In the genomic region with DNA sequence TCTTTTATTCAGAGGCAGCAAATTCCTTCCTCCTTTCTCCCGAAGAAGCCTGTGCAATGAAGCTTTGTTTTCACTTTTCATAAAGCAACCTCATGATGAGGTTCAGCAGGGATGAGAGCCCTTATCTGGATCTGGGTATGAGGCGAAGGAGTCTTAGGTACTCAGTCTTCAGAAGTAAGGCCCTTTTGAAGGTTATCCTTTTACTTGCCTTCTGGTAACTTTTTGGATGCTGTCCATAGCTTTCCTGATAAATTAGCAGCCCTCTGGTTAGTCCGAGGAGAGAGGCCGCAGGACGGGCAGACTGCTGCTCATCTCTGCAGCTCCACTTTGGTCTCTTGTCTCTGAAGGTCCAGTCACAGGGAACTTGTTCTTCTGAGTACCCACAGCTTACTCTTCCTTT, we compare ENCODE assay signal across 9 cellular contexts.
DNase-seq lines count a peak whose midpoint lies in the region.
"Had no signal": no experiment of that assay in that cellular context is flagged by ENCODE, and none has a peak within 500 bp of the region (broad histone marks: within the 10 kb centered on the region; RNA-seq: fewer than 3 reads in every experiment).

No MANE protein-coding gene starts in this region.

- in situ Hi-C loops in ACHN (cut with HindIII; ENCODE audit: low pct_ligation_motif_present, low pct_unique_long_range_greater_than_20kb, low sequenced_read_pairs), result no loop called here

- H3K27ac ChIP-seq in KOPT-K1 (ENCODE audit: low read depth, low read length, poor library complexity, severe bottlenecking) (peak overlapping the region; percentile 76), muscle layer of colon (ENCODE audit: low read depth, low read length) (peak overlapping the region; percentile 94)
- H3K27ac ChIP-seq: SK-N-MC had no signal

- H3K9me3 ChIP-seq in KOPT-K1 (ENCODE audit: insufficient read depth, low read length, poor library complexity, severe bottlenecking), result no peaks in the 10 kb centered on the region
- H3K9me3 ChIP-seq in muscle layer of colon (ENCODE audit: low read length), result no peaks in the 10 kb centered on the region

- peak overlapping the region; percentile 22 for H3K9ac ChIP-seq in muscle layer of colon (ENCODE audit: low read length)

- H3K27me3 ChIP-seq in muscle layer of colon (ENCODE audit: control insufficient read depth in 1 of 2, insufficient read depth in 2 of 2, low read length in 2 of 2), result no peaks in the 10 kb centered on the region

- H3K9me3 Mint-ChIP-seq in dendritic cell treated with granulocyte-macrophage colony-stimulating factor and Interleukin-4, amounts not matched to agents 40 ng/mL and 50 ng/mL, for 4 days, result no peaks in the 10 kb centered on the region

- H3K36me3 Mint-ChIP-seq in dendritic cell treated with granulocyte-macrophage colony-stimulating factor and Interleukin-4, amounts not matched to agents 40 ng/mL and 50 ng/mL, for 4 days (ENCODE audit: low read depth), result peaks cover 20% of the 10 kb centered on the region

- peak overlapping the region; percentile 41 to 69 for H3K4me3 ChIP-seq in muscle layer of colon (ENCODE audit: low read depth in 1 of 2, low read length in 2 of 2)
- H3K4me3 ChIP-seq: SK-N-MC had no signal

- H3K4me3 Mint-ChIP-seq in dendritic cell treated with granulocyte-macrophage colony-stimulating factor and Interleukin-4, amounts not matched to agents 40 ng/mL and 50 ng/mL, for 4 days, result peak overlapping the region; percentile 80

- H3K36me3 ChIP-seq in KOPT-K1 (ENCODE audit: insufficient read depth, low read length) (no peaks in the 10 kb centered on the region), muscle layer of colon (ENCODE audit: insufficient read depth, low read length) (no peaks in the 10 kb centered on the region)

- intact Hi-C loops in dendritic cell treated with granulocyte-macrophage colony-stimulating factor and Interleukin-4, amounts not matched to agents 40 ng/mL and 50 ng/mL, for 4 days (cut with micrococcal nuclease), result no loop called here

- no peaks in the 10 kb centered on the region for H3K27me3 Mint-ChIP-seq in dendritic cell treated with granulocyte-macrophage colony-stimulating factor and Interleukin-4, amounts not matched to agents 40 ng/mL and 50 ng/mL, for 4 days

- peak overlapping the region; percentile 89 for H3K27ac Mint-ChIP-seq in dendritic cell treated with granulocyte-macrophage colony-stimulating factor and Interleukin-4, amounts not matched to agents 40 ng/mL and 50 ng/mL, for 4 days

- peaks cover 59% of the 10 kb centered on the region for H3K4me1 Mint-ChIP-seq in dendritic cell treated with granulocyte-macrophage colony-stimulating factor and Interleukin-4, amounts not matched to agents 40 ng/mL and 50 ng/mL, for 4 days (ENCODE audit: low read depth)

- DNase-seq in ACHN, result peak; percentile 31
- DNase-seq in T1000 (lab: John Stamatoyannopoulos, UW), result no peak
- no peak for DNase-seq in NCI-H345 (lab: John Stamatoyannopoulos, UW)
- no peak for DNase-seq in effector CD8-positive, alpha-beta T cell (lab: John Stamatoyannopoulos, UW)
- DNase-seq in GM19238 (ENCODE audit: insufficient read length, low spot score), result no peak

- peaks cover 7% of the 10 kb centered on the region for H3K4me1 ChIP-seq in muscle layer of colon (ENCODE audit: insufficient read depth, low read length)
